ENCODE assay signal across 9 cellular contexts in genomic region chr1:193448682-193449461, GRCh38.
DNase-seq lines count a peak whose midpoint lies in the region; ATAC-seq, FAIRE-seq and TF ChIP-seq lines count a peak whose summit lies in the region.
"Had no signal": no experiment of that assay in that cellular context is flagged by ENCODE, and none has a peak within 500 bp of the region (broad histone marks: within the 10 kb centered on the region; RNA-seq: fewer than 3 reads in every experiment).

No MANE protein-coding gene starts in this region.

- peaks cover 22% of the 10 kb centered on the region for H3K4me1 ChIP-seq in DOHH2 (ENCODE audit: control insufficient read depth, low read length)
- H3K4me1 ChIP-seq in pancreas = no peaks in the 10 kb centered on the region

- H3K4me1 Mint-ChIP-seq in activated naive CD8-positive, alpha-beta T cell (ENCODE audit: low read depth) = peaks cover 19% of the 10 kb centered on the region

- no peaks in the 10 kb centered on the region for H3K9me3 Mint-ChIP-seq in activated naive CD8-positive, alpha-beta T cell (ENCODE audit: low read depth)

- H3K4me3 ChIP-seq in DOHH2 (ENCODE audit: low read length) = peak overlapping the region; percentile 42
- H3K4me3 ChIP-seq in pancreas = no peak overlapping the region

- H3K27ac ChIP-seq in DOHH2 (ENCODE audit: low read depth, low read length) (peak overlapping the region; percentile 70), pancreas (no peak overlapping the region)
- H3K27ac ChIP-seq: epithelial cell of prostate had no signal

- H4K20me1 ChIP-seq in DOHH2 (ENCODE audit: control insufficient read depth, insufficient read depth, low read depth, low read length) = no peaks in the 10 kb centered on the region

- FAIRE-seq in pancreas (lab: Jason Lieb, UNC) = no peak

- peak overlapping the region; percentile 66 for H3K4me3 Mint-ChIP-seq in activated naive CD8-positive, alpha-beta T cell

- TF ChIP-seq CTCF in DOHH2 (IDR thresholded peaks at IDR 0.05; ENCODE audit: low read depth, low read length, poor library complexity, severe bottlenecking) (no peak), pancreas (IDR thresholded peaks at IDR 0.05) (no peak)

- H3K36me3 Mint-ChIP-seq in activated naive CD8-positive, alpha-beta T cell = no peaks in the 10 kb centered on the region

- H3K9me3 ChIP-seq in DOHH2 (ENCODE audit: control insufficient read depth, insufficient read depth, low read length) (no peaks in the 10 kb centered on the region), pancreas (no peaks in the 10 kb centered on the region)

- H3K27me3 ChIP-seq in DOHH2 (ENCODE audit: control insufficient read depth, low read length) (no peaks in the 10 kb centered on the region), pancreas (no peaks in the 10 kb centered on the region)

- H3K36me3 ChIP-seq in DOHH2 (ENCODE audit: control insufficient read depth, low read length) (peaks cover 4% of the 10 kb centered on the region; the same call in 1 of the 2 replicates), pancreas (no peaks in the 10 kb centered on the region)

- intact Hi-C loops in pancreas (cut with DNase I) = no loop called here

- no peaks in the 10 kb centered on the region for H3K9me2 ChIP-seq in DOHH2 (replicated peaks; ENCODE audit: control insufficient read depth, low read length)

- 48 to 56% methylated on average over 5 of the region's 5 CpGs for WGBS in pancreas, 2 donors

- peaks cover 4% of the 10 kb centered on the region; the same call in 1 of the 2 replicates for H3F3A ChIP-seq in DOHH2 (ENCODE audit: control insufficient read depth, insufficient read depth)

- DNase-seq in pancreas (no peak), D341Med (ENCODE audit: low spot score) (no peak), NCI-H1417 treated with DMSO at 0.1 percent for 48 hours (lab: John Stamatoyannopoulos, UW) (no peak), NCI-H446 (lab: John Stamatoyannopoulos, UW) (no peak)

- H3K79me2 ChIP-seq in DOHH2 (ENCODE audit: control insufficient read depth, low read length) = no peaks in the 10 kb centered on the region

- peak overlapping the region; percentile 62 for H3K4me2 ChIP-seq in DOHH2 (ENCODE audit: low read length)

- peak; percentile 93 for ATAC-seq in GM21367 (IDR thresholded peaks at IDR 0.05; ENCODE audit: unreplicated experiment)
- ATAC-seq in HG03439 (IDR thresholded peaks at IDR 0.05; ENCODE audit: unreplicated experiment) = peak; percentile 89
- ATAC-seq in pancreas = no peak

- H3K27ac Mint-ChIP-seq in activated naive CD8-positive, alpha-beta T cell = peak overlapping the region; percentile 92

- no peaks in the 10 kb centered on the region for H3K27me3 Mint-ChIP-seq in activated naive CD8-positive, alpha-beta T cell

Comparison
In these comparisons a context has a peak if more than half of its experiments do, and no peak if none do; other contexts are left out.
1. ATAC-seq: peak in GM21367 (single experiment) and HG03439 (single experiment); none in pancreas (0 of 4).